ENCODE assay signal across 34 cellular contexts in the genomic region with DNA sequence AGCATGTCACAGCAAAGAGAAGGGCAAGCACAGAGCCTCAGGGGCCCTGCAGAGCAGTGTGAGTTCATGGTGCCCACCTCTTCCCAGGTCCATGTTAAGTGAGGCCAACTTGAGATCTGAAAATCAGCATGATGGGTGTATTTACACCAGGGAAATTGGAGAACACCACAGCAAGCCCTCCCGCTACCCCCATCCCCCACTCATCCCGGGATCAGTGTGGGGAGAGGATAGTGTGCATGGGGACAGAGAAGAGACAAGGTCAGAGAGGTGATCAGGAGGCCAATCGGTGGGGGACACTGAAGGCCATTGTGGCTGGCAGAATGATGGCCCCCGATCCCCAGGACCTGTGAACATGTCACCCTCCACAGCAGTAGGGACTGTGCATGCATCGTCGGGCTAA.
"Had no signal": no experiment of that assay in that cellular context is flagged by ENCODE, and none has a peak within 500 bp of the region (broad histone marks: within the 10 kb centered on the region; RNA-seq: fewer than 3 reads in every experiment).

No MANE protein-coding gene starts in this region.

- H3K27ac Mint-ChIP-seq: activated B cell treated with CpG ODN at 0.5 μM for 24 hours; activated CD4-positive, alpha-beta memory T cell treated with anti-CD3 and anti-CD28 coated beads, Interleukin-2, amount 10 ng/mL, durations not matched to agents 7 days and 5 days; activated naive CD4-positive, alpha-beta T cell treated with anti-CD3 and anti-CD28 coated beads for 36 hours; activated naive CD4-positive, alpha-beta T cell treated with anti-CD3 and anti-CD28 coated beads, Interleukin-2, amount 50 U/mL, for 24 hours; activated naive CD8-positive, alpha-beta T cell treated with anti-CD3 and anti-CD28 coated beads for 36 hours; activated naive CD8-positive, alpha-beta T cell treated with anti-CD3 and anti-CD28 coated beads, Interleukin-2, amount 50 U/mL, for 24 hours; activated T-helper 1 cell treated with anti-CD3 and anti-CD28 coated beads, Interleukin-12 subunit alpha, Interleukin-12 subunit beta, Interleukin-2, Interleukin-4 antibody, amounts not matched to agents 30 ng/mL and 10 ng/mL and 1 ng/mL, durations not matched to agents 14 hours and 24 hours and 36 hours; activated T-helper 2 cell treated with anti-CD3 and anti-CD28 coated beads, Interferon-gamma antibody, Interleukin-2, Interleukin-4, amounts not matched to agents 10 μg/mL and 5 μg/mL and 100 μg/mL, durations not matched to agents 14 hours and 24 hours and 36 hours; dendritic cell treated with granulocyte-macrophage colony-stimulating factor and Interleukin-4, amounts not matched to agents 40 ng/mL and 50 ng/mL, for 4 days; T-helper 17 cell; T-helper 2 cell treated with Interferon-gamma antibody and Interleukin-4, amounts not matched to agents 5 μg/mL and 100 μg/mL, for 36 hours had no signal

- H3K27me3 Mint-ChIP-seq: activated naive CD8-positive, alpha-beta T cell treated with anti-CD3 and anti-CD28 coated beads for 36 hours had no signal

- H3K4me1 Mint-ChIP-seq: activated B cell treated with CpG ODN at 0.5 μM for 24 hours; activated CD4-positive, alpha-beta memory T cell treated with anti-CD3 and anti-CD28 coated beads, Interleukin-2, amount 10 ng/mL, durations not matched to agents 7 days and 5 days; activated naive CD4-positive, alpha-beta T cell treated with anti-CD3 and anti-CD28 coated beads, Interleukin-2, amount 50 U/mL, for 24 hours; activated naive CD8-positive, alpha-beta T cell treated with anti-CD3 and anti-CD28 coated beads for 36 hours; activated naive CD8-positive, alpha-beta T cell treated with anti-CD3 and anti-CD28 coated beads, Interleukin-2, amount 50 U/mL, for 24 hours; T-helper 17 cell had no signal

- H3K9me3 Mint-ChIP-seq: activated T-helper 2 cell treated with anti-CD3 and anti-CD28 coated beads, Interferon-gamma antibody, Interleukin-2, Interleukin-4, amounts not matched to agents 10 μg/mL and 5 μg/mL and 100 μg/mL, durations not matched to agents 14 hours and 24 hours and 36 hours had no signal

- H3K36me3 ChIP-seq: adrenal gland, cardiac muscle cell, colonic mucosa, esophagus squamous epithelium, gastroesophageal sphincter, heart right ventricle, WERI-Rb-1 had no signal

- H3K27me3 ChIP-seq: adrenal gland, body of pancreas, cardiac muscle cell, colonic mucosa, dorsolateral prefrontal cortex, gastroesophageal sphincter had no signal

- H3K4me3 ChIP-seq: adrenal gland, body of pancreas, cardiac muscle cell, colonic mucosa, dorsolateral prefrontal cortex, esophagus squamous epithelium, gastroesophageal sphincter, heart right ventricle had no signal

- H3K4me3 Mint-ChIP-seq: activated B cell treated with CpG ODN at 0.5 μM for 24 hours; activated CD4-positive, alpha-beta memory T cell treated with anti-CD3 and anti-CD28 coated beads, Interleukin-2, amount 10 ng/mL, durations not matched to agents 7 days and 5 days; activated naive CD4-positive, alpha-beta T cell treated with anti-CD3 and anti-CD28 coated beads for 36 hours; activated naive CD4-positive, alpha-beta T cell treated with anti-CD3 and anti-CD28 coated beads, Interleukin-2, amount 50 U/mL, for 24 hours; activated naive CD8-positive, alpha-beta T cell treated with anti-CD3 and anti-CD28 coated beads for 36 hours; activated naive CD8-positive, alpha-beta T cell treated with anti-CD3 and anti-CD28 coated beads, Interleukin-2, amount 50 U/mL, for 24 hours; activated T-helper 1 cell treated with anti-CD3 and anti-CD28 coated beads, Interleukin-12 subunit alpha, Interleukin-12 subunit beta, Interleukin-2, Interleukin-4 antibody, amounts not matched to agents 30 ng/mL and 10 ng/mL and 1 ng/mL, durations not matched to agents 14 hours and 24 hours and 36 hours; dendritic cell treated with granulocyte-macrophage colony-stimulating factor and Interleukin-4, amounts not matched to agents 40 ng/mL and 50 ng/mL, for 4 days; T-helper 17 cell; T-helper 2 cell treated with Interferon-gamma antibody and Interleukin-4, amounts not matched to agents 5 μg/mL and 100 μg/mL, for 36 hours had no signal

- DNase-seq: activated B cell treated with CpG ODN at 0.5 μM for 24 hours; activated CD4-positive, alpha-beta memory T cell treated with anti-CD3 and anti-CD28 coated beads, Interleukin-2, amount 10 ng/mL, durations not matched to agents 7 days and 5 days; activated CD4-positive, alpha-beta T cell treated with anti-CD3 and anti-CD28 coated beads for 48 hours; activated CD4-positive, alpha-beta T cell treated with anti-CD3 and anti-CD28 coated beads, Interleukin-2, amount 50 U/mL, for 4 hours; activated CD8-positive, alpha-beta memory T cell treated with anti-CD3 and anti-CD28 coated beads, Interleukin-2, amount 50 U/mL, for 4 hours; activated effector memory CD4-positive, alpha-beta T cell treated with anti-CD3 and anti-CD28 coated beads, Interleukin-2, amount 50 U/mL, for 16 hours; activated naive CD4-positive, alpha-beta T cell treated with anti-CD3 and anti-CD28 coated beads for 36 hours; activated naive CD8-positive, alpha-beta T cell treated with anti-CD3 and anti-CD28 coated beads for 36 hours; activated naive CD8-positive, alpha-beta T cell treated with anti-CD3 and anti-CD28 coated beads, Interleukin-2, amount 50 U/mL, for 24 hours; activated T-cell treated with anti-CD3 and anti-CD28 coated beads, Interleukin-2, amount 50 U/mL, for 1 hour; activated T-cell treated with anti-CD3 and anti-CD28 coated beads, Interleukin-2, amount 50 U/mL, for 48 hours; adrenal gland; amygdala; aorta; body of pancreas; central memory CD4-positive, alpha-beta T cell; cerebellar nuclear complex; colonic mucosa; dorsolateral prefrontal cortex; effector memory CD4-positive, alpha-beta T cell; esophagus squamous epithelium; foreskin melanocyte; heart right ventricle; T-helper 1 cell; T-helper 17 cell; T1000; WERI-Rb-1 had no signal
